ENCODE assay signal across 13 cellular contexts in the genomic region with DNA sequence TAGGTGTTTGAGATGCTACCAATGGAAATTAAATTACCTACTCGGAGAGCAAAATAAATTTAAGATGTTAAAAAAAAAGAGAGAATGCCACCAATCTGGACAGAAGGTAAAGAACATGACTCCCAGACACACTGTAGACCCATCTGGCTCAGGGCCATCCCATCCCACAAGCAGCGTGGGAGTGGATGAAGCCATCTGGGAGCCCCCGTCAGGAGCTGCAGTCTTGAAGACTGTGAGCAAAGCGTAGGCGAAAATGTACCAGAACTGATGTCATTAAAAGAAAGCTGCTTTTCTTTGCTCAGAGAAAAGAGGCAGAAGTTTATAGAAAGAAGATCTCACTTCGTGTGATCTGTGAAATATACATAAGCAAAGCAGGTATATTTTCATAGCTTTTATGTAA.
DNase-seq lines count a peak whose midpoint lies in the region; ATAC-seq and TF ChIP-seq lines count a peak whose summit lies in the region.
"Had no signal": no experiment of that assay in that cellular context is flagged by ENCODE, and none has a peak within 500 bp of the region (broad histone marks: within the 10 kb centered on the region; RNA-seq: fewer than 3 reads in every experiment).

No MANE protein-coding gene starts in this region.

- H3K36me3 ChIP-seq in HEK293 (ENCODE audit: control insufficient read depth in 2 of 2, insufficient read depth in 1 of 2, low read length in 2 of 2) (no peaks in the 10 kb centered on the region), esophagus muscularis mucosa (no peaks in the 10 kb centered on the region), neuron (ENCODE audit: insufficient read depth, low read length) (no peaks in the 10 kb centered on the region), smooth muscle cell (ENCODE audit: low read depth) (no peaks in the 10 kb centered on the region)

- CTCF ChIA-PET in HEK293 (lab: Yijun Ruan, JAX) = no interaction called here

- H3K4me1 ChIP-seq in HEK293 (ENCODE audit: control insufficient read depth, insufficient read depth, low read length) (no peaks in the 10 kb centered on the region), esophagus muscularis mucosa (no peaks in the 10 kb centered on the region), neuron (ENCODE audit: insufficient read depth, low read length) (peaks cover 4% of the 10 kb centered on the region), smooth muscle cell (ENCODE audit: low read depth) (no peaks in the 10 kb centered on the region)
- H3K4me1 ChIP-seq: A549 had no signal

- H3K4me3 ChIP-seq in HEK293 (ENCODE audit: low read depth, low read length) (no peak overlapping the region), esophagus muscularis mucosa (no peak overlapping the region), neuron (ENCODE audit: low read length) (no peak overlapping the region), smooth muscle cell (no peak overlapping the region)
- H3K4me3 ChIP-seq: A549, GM23338 had no signal

- TF ChIP-seq CTCF in HEK293 (tag by site-specific recombination; IDR thresholded peaks at IDR 0.05) (no peak), esophagus muscularis mucosa (IDR thresholded peaks at IDR 0.05) (no peak), smooth muscle cell (IDR thresholded peaks at IDR 0.05; ENCODE audit: borderline replicate concordance, insufficient read depth, poor library complexity, severe bottlenecking) (no peak)

- DNase-seq in esophagus muscularis mucosa (ENCODE audit: extremely low spot score) (peak; percentile 42), smooth muscle cell (lab: John Stamatoyannopoulos, UW; ENCODE audit: unreplicated experiment) (no peak)
- no peak for DNase-seq in stimulated activated CD4-positive, alpha-beta T cell treated with anti-CD3 and anti-CD28 coated beads, Interleukin-15, amount 100 ng/mL, for 24 hours
- DNase-seq: CD8-positive, alpha-beta T cell; COR-L47; DMS53; H7 had no signal

- no peak for TF ChIP-seq POLR2A in esophagus muscularis mucosa (IDR thresholded peaks at IDR 0.05; ENCODE audit: low read depth)

- H3K9ac ChIP-seq in smooth muscle cell (ENCODE audit: low read depth) = no peak overlapping the region

- 77% methylated on average over 6 of the region's 6 CpGs for WGBS in esophagus muscularis mucosa
- 62% methylated on average over 6 of the region's 6 CpGs for WGBS in smooth muscle cell (ENCODE audit: low lambda C conversion rate)

- H3K79me2 ChIP-seq in smooth muscle cell (ENCODE audit: low read depth) = no peaks in the 10 kb centered on the region

- H3K27me3 ChIP-seq in esophagus muscularis mucosa = no peaks in the 10 kb centered on the region
- no peaks in the 10 kb centered on the region for H3K27me3 ChIP-seq in neuron (ENCODE audit: insufficient read depth, low read length)
- H3K27me3 ChIP-seq in smooth muscle cell (ENCODE audit: low read depth) = no peaks in the 10 kb centered on the region

- H3K27ac ChIP-seq in HEK293 (ENCODE audit: extremely low read depth, low read depth, low read length) (no peak overlapping the region), esophagus muscularis mucosa (replicated peaks in 1 of 4) (no peak overlapping the region), smooth muscle cell (ENCODE audit: low read depth) (peak overlapping the region; percentile 60)
- H3K27ac ChIP-seq: A549 had no signal

- TF ChIP-seq EP300 in esophagus muscularis mucosa (IDR thresholded peaks at IDR 0.05) = no peak

- peak overlapping the region; percentile 5 for H2AFZ ChIP-seq in neuron (ENCODE audit: low read depth, low read length)
- H2AFZ ChIP-seq in smooth muscle cell (ENCODE audit: low read depth) = peak overlapping the region; percentile 14

- ATAC-seq in GM18511 (IDR thresholded peaks at IDR 0.05; ENCODE audit: unreplicated experiment) (no peak), GM21515 (IDR thresholded peaks at IDR 0.05; ENCODE audit: unreplicated experiment) (no peak)
- ATAC-seq: A549; CD8-positive, alpha-beta T cell; GM23338 had no signal

- POLR2A ChIA-PET in HEK293 (lab: Yijun Ruan, JAX) = no interaction called here

- no peaks in the 10 kb centered on the region for H3K9me3 ChIP-seq in HEK293 (ENCODE audit: control insufficient read depth, insufficient read depth, low read depth, low read length)
- H3K9me3 ChIP-seq in esophagus muscularis mucosa = no peaks in the 10 kb centered on the region
- peaks cover 4% of the 10 kb centered on the region for H3K9me3 ChIP-seq in neuron (ENCODE audit: low read length)
- H3K9me3 ChIP-seq in smooth muscle cell (replicated peaks; ENCODE audit: low read depth) = no peaks in the 10 kb centered on the region
- H3K9me3 ChIP-seq: A549 had no signal

- intact Hi-C loops in esophagus muscularis mucosa (cut with DNase I) = no loop called here

- H4K20me1 ChIP-seq in smooth muscle cell (ENCODE audit: low read depth) = no peaks in the 10 kb centered on the region

- peaks cover 4% of the 10 kb centered on the region for H3F3A ChIP-seq in smooth muscle cell (ENCODE audit: low read depth)

- H3K4me2 ChIP-seq in smooth muscle cell = no peak overlapping the region
- H3K4me2 ChIP-seq: A549, GM23338 had no signal

TF ChIP-seq in HEK293, 187 proteins besides CTCF, POLR2A, EP300 and RAD21:
- TF ChIP-seq EGR2 (tag by site-specific recombination; IDR thresholded peaks at IDR 0.05; ENCODE audit: low read depth) (peak; percentile 79), ZNF423 (tag by site-specific recombination; IDR thresholded peaks at IDR 0.05) (no peak), ZFHX2 (tag by site-specific recombination; conservative IDR thresholded peaks at IDR 0.05) (peak; percentile 68)
